9 cellular contexts compared by ENCODE assay signal in genomic region chr6:136762022-136762975, GRCh38. TPM values are rescaled to one million over a fixed set of nuclear protein-coding genes. Genes with fewer than 3 reads are reported as not detected.
DNase-seq lines count a peak whose midpoint lies in the region; ATAC-seq and TF ChIP-seq lines count a peak whose summit lies in the region.
"Had no signal": no experiment of that assay in that cellular context is flagged by ENCODE, and none has a peak within 500 bp of the region (broad histone marks: within the 10 kb centered on the region; RNA-seq: fewer than 3 reads in every experiment).

No MANE protein-coding gene starts in this region.

- H3K4me3 ChIP-seq in upper lobe of right lung: peak overlapping the region; percentile 21

- H3K4me3 Mint-ChIP-seq in activated naive CD4-positive, alpha-beta T cell treated with anti-CD3 and anti-CD28 coated beads, Interleukin-2, amount 10 ng/mL, durations not matched to agents 7 days and 5 days: no peak overlapping the region
- H3K4me3 Mint-ChIP-seq in memory B cell: peak overlapping the region; percentile 47

- no peaks in the 10 kb centered on the region for H3K27me3 Mint-ChIP-seq in activated naive CD4-positive, alpha-beta T cell treated with anti-CD3 and anti-CD28 coated beads, Interleukin-2, amount 10 ng/mL, durations not matched to agents 7 days and 5 days
- H3K27me3 Mint-ChIP-seq in memory B cell: no peaks in the 10 kb centered on the region

- ATAC-seq in memory B cell (ENCODE audit: low read depth) (no peak), upper lobe of right lung (peak; percentile 32), HG02981 (IDR thresholded peaks at IDR 0.05; ENCODE audit: unreplicated experiment) (no peak)

- intact Hi-C loops in upper lobe of right lung (cut with DNase I): no loop called here

- no peaks in the 10 kb centered on the region for H3K9me3 ChIP-seq in upper lobe of right lung

- no peaks in the 10 kb centered on the region for H3K36me3 ChIP-seq in upper lobe of right lung

- TF ChIP-seq CTCF in upper lobe of right lung (IDR thresholded peaks at IDR 0.05): no peak

- H3K9me3 Mint-ChIP-seq in activated naive CD4-positive, alpha-beta T cell treated with anti-CD3 and anti-CD28 coated beads, Interleukin-2, amount 10 ng/mL, durations not matched to agents 7 days and 5 days: no peaks in the 10 kb centered on the region
- H3K9me3 Mint-ChIP-seq in memory B cell: no peaks in the 10 kb centered on the region

- H3K27ac Mint-ChIP-seq in activated naive CD4-positive, alpha-beta T cell treated with anti-CD3 and anti-CD28 coated beads, Interleukin-2, amount 10 ng/mL, durations not matched to agents 7 days and 5 days: peak overlapping the region; percentile 68
- peak overlapping the region; percentile 67 for H3K27ac Mint-ChIP-seq in memory B cell

- CTCF ChIA-PET in activated naive CD4-positive, alpha-beta T cell treated with anti-CD3 and anti-CD28 coated beads, Interleukin-2, amount 10 ng/mL, durations not matched to agents 7 days and 5 days (lab: Charles Lee): interaction anchor here (1.1 to 7.3 kb wide), 5 partner anchors 16 to 118 kb away, joined by 3 to 60 read pairs (median 4); partner anchors contain the start of gene MAP3K5

- H3K36me3 Mint-ChIP-seq in activated naive CD4-positive, alpha-beta T cell treated with anti-CD3 and anti-CD28 coated beads, Interleukin-2, amount 10 ng/mL, durations not matched to agents 7 days and 5 days: peaks cover 2% of the 10 kb centered on the region
- H3K36me3 Mint-ChIP-seq in memory B cell: no peaks in the 10 kb centered on the region

- H3K27me3 ChIP-seq in upper lobe of right lung: no peaks in the 10 kb centered on the region

- no peak for DNase-seq in activated naive CD4-positive, alpha-beta T cell treated with anti-CD3 and anti-CD28 coated beads, Interleukin-2, amount 10 ng/mL, durations not matched to agents 7 days and 5 days
- no peak for DNase-seq in activated naive CD4-positive, alpha-beta T cell (lab: John Stamatoyannopoulos, UW)
- DNase-seq in memory B cell (ENCODE audit: low spot score in 2 of 2) (no peak), upper lobe of right lung (no peak), NCI-H2196 treated with DMSO at 0.1 percent for 48 hours (lab: John Stamatoyannopoulos, UW; ENCODE audit: unreplicated experiment) (no peak)
- DNase-seq in NK-92 treated with Interleukin-12 subunit alpha and Interleukin-12 subunit beta, amount 100 ng/mL, for 24 hours (lab: John Stamatoyannopoulos, UW): no peak
- DNase-seq: NCI-H1048 had no signal

- peaks cover 71% of the 10 kb centered on the region for H3K4me1 Mint-ChIP-seq in activated naive CD4-positive, alpha-beta T cell treated with anti-CD3 and anti-CD28 coated beads, Interleukin-2, amount 10 ng/mL, durations not matched to agents 7 days and 5 days
- peaks cover 53% of the 10 kb centered on the region for H3K4me1 Mint-ChIP-seq in memory B cell

- H3K27ac ChIP-seq in angular gyrus (ENCODE audit: low read depth, low read length) (peak overlapping the region; percentile 26), upper lobe of right lung (peak overlapping the region; percentile 80)

- H3K4me1 ChIP-seq in upper lobe of right lung: peaks cover 67% of the 10 kb centered on the region

RNA-seq across cellular contexts. Expression of gene MAP3K5, which starts 30.0 kb away (rescaled TPM):
- total RNA-seq in upper lobe of right lung: 32.5 TPM
